ENCODE assay signal across 3 cellular contexts in the genomic region with DNA sequence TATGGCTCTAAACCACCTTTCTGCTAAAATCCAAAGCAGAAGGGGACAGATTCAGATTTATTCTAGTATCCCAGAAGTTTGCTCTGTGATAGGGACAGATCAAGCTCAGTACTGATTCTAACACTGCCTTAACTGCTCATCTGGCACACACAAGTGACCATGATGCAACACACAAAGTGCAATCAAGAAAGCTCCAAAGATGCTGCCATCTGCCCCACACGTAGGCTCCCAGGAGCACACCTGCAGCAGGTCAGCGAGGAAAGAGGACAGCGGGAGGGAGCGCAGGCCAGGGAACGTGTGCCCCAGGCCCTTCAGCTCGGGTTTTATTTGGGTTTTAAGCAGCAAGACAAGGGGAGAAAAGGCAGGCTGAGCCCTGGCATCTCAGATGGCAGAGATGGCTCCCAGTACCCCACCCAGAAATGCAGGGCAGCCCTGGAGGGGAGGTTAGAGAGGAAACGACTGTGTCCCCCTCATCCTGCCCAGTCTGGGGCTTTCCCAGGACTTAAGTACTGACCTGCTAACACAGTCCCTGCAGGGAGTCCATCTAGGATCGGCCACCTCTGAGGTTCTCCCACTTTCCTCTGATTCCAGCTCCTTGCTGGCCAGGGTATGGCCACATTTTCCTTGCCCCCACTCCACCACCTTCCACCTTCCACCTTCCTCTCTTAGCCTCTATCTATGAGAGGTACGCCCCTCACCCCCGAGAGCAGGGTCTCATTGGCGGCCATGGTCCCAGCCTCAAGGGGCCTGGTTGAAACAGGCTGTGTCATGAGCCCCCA.
TF ChIP-seq lines count a peak whose summit lies in the region.

No MANE protein-coding gene starts in this region.

TF ChIP-seq in A549, 52 proteins besides CTCF, POLR2A, EP300 and RAD21:
- no peak for TF ChIP-seq HOXB13 (CRISPR knock-in tag; IDR thresholded peaks at IDR 0.05; ENCODE audit: low read depth)
- no peak for TF ChIP-seq FOSL2 (IDR thresholded peaks at IDR 0.05)
- no peak for TF ChIP-seq FOSL2 (CRISPR knock-in tag; IDR thresholded peaks at IDR 0.05)
- no peak for TF ChIP-seq HDAC2 (IDR thresholded peaks at IDR 0.05)
- TF ChIP-seq MAFK (IDR thresholded peaks at IDR 0.05; ENCODE audit: partially characterized antibody) = no peak
- TF ChIP-seq MYC (IDR thresholded peaks at IDR 0.05; ENCODE audit: borderline replicate concordance, low read length) = no peak
- TF ChIP-seq BHLHE40 (IDR thresholded peaks at IDR 0.05; ENCODE audit: low read depth, low read length) = no peak
- no peak for TF ChIP-seq RFX5 (IDR thresholded peaks at IDR 0.05)
- no peak for TF ChIP-seq NPAS2 (CRISPR knock-in tag; IDR thresholded peaks at IDR 0.05; ENCODE audit: borderline replicate concordance)
- TF ChIP-seq, protein P1, sequence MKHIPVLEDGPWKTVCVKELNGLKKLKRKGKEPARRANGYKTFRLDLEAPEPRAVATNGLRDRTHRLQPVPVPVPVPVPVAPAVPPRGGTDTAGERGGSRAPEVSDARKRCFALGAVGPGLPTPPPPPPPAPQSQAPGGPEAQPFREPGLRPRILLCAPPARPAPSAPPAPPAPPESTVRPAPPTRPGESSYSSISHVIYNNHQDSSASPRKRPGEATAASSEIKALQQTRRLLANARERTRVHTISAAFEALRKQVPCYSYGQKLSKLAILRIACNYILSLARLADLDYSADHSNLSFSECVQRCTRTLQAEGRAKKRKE (CRISPR knock-in tag; IDR thresholded peaks at IDR 0.05; ENCODE audit: low read depth) = no peak
- TF ChIP-seq CBX2 (IDR thresholded peaks at IDR 0.05; ENCODE audit: borderline replicate concordance, low read depth) = no peak
- no peak for TF ChIP-seq ZSCAN20 (CRISPR knock-in tag; IDR thresholded peaks at IDR 0.05)
- TF ChIP-seq CEBPB (IDR thresholded peaks at IDR 0.05) = no peak
- no peak for TF ChIP-seq GATA3 (IDR thresholded peaks at IDR 0.05; ENCODE audit: borderline replicate concordance)
- no peak for TF ChIP-seq POLR2AphosphoS2 (conservative IDR thresholded peaks at IDR 0.05; ENCODE audit: low read length)

TF ChIP-seq in HCT116, 20 proteins besides CTCF, POLR2A, EP300 and RAD21:
- TF ChIP-seq, protein P2, sequence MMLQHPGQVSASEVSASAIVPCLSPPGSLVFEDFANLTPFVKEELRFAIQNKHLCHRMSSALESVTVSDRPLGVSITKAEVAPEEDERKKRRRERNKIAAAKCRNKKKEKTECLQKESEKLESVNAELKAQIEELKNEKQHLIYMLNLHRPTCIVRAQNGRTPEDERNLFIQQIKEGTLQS (IDR thresholded peaks at IDR 0.05) = no peak
- no peak for TF ChIP-seq SRF (IDR thresholded peaks at IDR 0.05; ENCODE audit: low read depth)

TF ChIP-seq in K562, 482 proteins besides CTCF, POLR2A, EP300 and RAD21 (continues in another document):
- TF ChIP-seq TCF7L2 (IDR thresholded peaks at IDR 0.05; ENCODE audit: low read depth, low read length) = no peak
- peak; percentile 77 for TF ChIP-seq CEBPG (CRISPR knock-in tag; IDR thresholded peaks at IDR 0.05)
- peak; percentile 49 to 56; a peak in 2 of 4 replicates for TF ChIP-seq CEBPG (tag; conservative IDR thresholded peaks at IDR 0.05 in 1 of 2, IDR thresholded peaks at IDR 0.05 in 1 of 2)
- TF ChIP-seq NR2C2 (CRISPR knock-in tag; IDR thresholded peaks at IDR 0.05) = 0 out of 2 replicates have a peak, but pooled peaks have one; percentile 20
- TF ChIP-seq NR2C2 (tag; IDR thresholded peaks at IDR 0.05) = no peak
- TF ChIP-seq ZNF263 (CRISPR knock-in tag; IDR thresholded peaks at IDR 0.05; ENCODE audit: borderline replicate concordance) = peak; percentile 67; the same call in 1 of the 2 replicates
- peak; percentile 62 for TF ChIP-seq CEBPB (tag; IDR thresholded peaks at IDR 0.05)
- TF ChIP-seq CHD1 (IDR thresholded peaks at IDR 0.05; ENCODE audit: low read length) = peak; percentile 82
- peak; percentile 56 for TF ChIP-seq KDM5B (IDR thresholded peaks at IDR 0.05; ENCODE audit: insufficient replicate concordance, low read depth, low read length)
- TF ChIP-seq RBM34 (IDR thresholded peaks at IDR 0.05; ENCODE audit: borderline replicate concordance, insufficient read depth, low read length) = no peak
- TF ChIP-seq, protein P3, sequence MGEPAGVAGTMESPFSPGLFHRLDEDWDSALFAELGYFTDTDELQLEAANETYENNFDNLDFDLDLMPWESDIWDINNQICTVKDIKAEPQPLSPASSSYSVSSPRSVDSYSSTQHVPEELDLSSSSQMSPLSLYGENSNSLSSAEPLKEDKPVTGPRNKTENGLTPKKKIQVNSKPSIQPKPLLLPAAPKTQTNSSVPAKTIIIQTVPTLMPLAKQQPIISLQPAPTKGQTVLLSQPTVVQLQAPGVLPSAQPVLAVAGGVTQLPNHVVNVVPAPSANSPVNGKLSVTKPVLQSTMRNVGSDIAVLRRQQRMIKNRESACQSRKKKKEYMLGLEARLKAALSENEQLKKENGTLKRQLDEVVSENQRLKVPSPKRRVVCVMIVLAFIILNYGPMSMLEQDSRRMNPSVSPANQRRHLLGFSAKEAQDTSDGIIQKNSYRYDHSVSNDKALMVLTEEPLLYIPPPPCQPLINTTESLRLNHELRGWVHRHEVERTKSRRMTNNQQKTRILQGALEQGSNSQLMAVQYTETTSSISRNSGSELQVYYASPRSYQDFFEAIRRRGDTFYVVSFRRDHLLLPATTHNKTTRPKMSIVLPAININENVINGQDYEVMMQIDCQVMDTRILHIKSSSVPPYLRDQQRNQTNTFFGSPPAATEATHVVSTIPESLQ (CRISPR knock-in tag; IDR thresholded peaks at IDR 0.05) = 0 out of 2 replicates have a peak, but pooled peaks have one; percentile 29
- TF ChIP-seq TAL1 (IDR thresholded peaks at IDR 0.05) = no peak
- TF ChIP-seq ZNF384 (IDR thresholded peaks at IDR 0.05; ENCODE audit: low read depth, low read length) = no peak
- TF ChIP-seq HNRNPLL (IDR thresholded peaks at IDR 0.05; ENCODE audit: low read depth, low read length, poor library complexity, severe bottlenecking) = no peak
- 0 out of 2 replicates have a peak, but pooled peaks have one; percentile 68 for TF ChIP-seq IRF2 (CRISPR knock-in tag; IDR thresholded peaks at IDR 0.05)
- TF ChIP-seq, protein P2 (IDR thresholded peaks at IDR 0.05) = peak; percentile 77
- TF ChIP-seq, protein P2 (CRISPR knock-in tag; conservative IDR thresholded peaks at IDR 0.05) = no peak
- no peak for TF ChIP-seq ARID2 (IDR thresholded peaks at IDR 0.05)
- TF ChIP-seq ZBTB17 (CRISPR knock-in tag; IDR thresholded peaks at IDR 0.05) = no peak
- TF ChIP-seq SP1 (CRISPR knock-in tag; IDR thresholded peaks at IDR 0.05) = peak; percentile 41; the same call in 1 of the 2 replicates
- TF ChIP-seq, protein P4, sequence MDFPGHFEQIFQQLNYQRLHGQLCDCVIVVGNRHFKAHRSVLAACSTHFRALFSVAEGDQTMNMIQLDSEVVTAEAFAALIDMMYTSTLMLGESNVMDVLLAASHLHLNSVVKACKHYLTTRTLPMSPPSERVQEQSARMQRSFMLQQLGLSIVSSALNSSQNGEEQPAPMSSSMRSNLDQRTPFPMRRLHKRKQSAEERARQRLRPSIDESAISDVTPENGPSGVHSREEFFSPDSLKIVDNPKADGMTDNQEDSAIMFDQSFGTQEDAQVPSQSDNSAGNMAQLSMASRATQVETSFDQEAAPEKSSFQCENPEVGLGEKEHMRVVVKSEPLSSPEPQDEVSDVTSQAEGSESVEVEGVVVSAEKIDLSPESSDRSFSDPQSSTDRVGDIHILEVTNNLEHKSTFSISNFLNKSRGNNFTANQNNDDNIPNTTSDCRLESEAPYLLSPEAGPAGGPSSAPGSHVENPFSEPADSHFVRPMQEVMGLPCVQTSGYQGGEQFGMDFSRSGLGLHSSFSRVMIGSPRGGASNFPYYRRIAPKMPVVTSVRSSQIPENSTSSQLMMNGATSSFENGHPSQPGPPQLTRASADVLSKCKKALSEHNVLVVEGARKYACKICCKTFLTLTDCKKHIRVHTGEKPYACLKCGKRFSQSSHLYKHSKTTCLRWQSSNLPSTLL (IDR thresholded peaks at IDR 0.05) = no peak
- TF ChIP-seq, protein P5, sequence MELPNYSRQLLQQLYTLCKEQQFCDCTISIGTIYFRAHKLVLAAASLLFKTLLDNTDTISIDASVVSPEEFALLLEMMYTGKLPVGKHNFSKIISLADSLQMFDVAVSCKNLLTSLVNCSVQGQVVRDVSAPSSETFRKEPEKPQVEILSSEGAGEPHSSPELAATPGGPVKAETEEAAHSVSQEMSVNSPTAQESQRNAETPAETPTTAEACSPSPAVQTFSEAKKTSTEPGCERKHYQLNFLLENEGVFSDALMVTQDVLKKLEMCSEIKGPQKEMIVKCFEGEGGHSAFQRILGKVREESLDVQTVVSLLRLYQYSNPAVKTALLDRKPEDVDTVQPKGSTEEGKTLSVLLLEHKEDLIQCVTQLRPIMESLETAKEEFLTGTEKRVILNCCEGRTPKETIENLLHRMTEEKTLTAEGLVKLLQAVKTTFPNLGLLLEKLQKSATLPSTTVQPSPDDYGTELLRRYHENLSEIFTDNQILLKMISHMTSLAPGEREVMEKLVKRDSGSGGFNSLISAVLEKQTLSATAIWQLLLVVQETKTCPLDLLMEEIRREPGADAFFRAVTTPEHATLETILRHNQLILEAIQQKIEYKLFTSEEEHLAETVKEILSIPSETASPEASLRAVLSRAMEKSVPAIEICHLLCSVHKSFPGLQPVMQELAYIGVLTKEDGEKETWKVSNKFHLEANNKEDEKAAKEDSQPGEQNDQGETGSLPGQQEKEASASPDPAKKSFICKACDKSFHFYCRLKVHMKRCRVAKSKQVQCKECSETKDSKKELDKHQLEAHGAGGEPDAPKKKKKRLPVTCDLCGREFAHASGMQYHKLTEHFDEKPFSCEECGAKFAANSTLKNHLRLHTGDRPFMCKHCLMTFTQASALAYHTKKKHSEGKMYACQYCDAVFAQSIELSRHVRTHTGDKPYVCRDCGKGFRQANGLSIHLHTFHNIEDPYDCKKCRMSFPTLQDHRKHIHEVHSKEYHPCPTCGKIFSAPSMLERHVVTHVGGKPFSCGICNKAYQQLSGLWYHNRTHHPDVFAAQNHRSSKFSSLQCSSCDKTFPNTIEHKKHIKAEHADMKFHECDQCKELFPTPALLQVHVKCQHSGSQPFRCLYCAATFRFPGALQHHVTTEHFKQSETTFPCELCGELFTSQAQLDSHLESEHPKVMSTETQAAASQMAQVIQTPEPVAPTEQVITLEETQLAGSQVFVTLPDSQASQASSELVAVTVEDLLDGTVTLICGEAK (IDR thresholded peaks at IDR 0.05) = peak; percentile 30; the same call in 1 of the 2 replicates
- TF ChIP-seq, protein P5 (CRISPR knock-in tag; IDR thresholded peaks at IDR 0.05) = no peak
- TF ChIP-seq TSC22D4 (tag; IDR thresholded peaks at IDR 0.05) = 0 out of 2 replicates have a peak, but pooled peaks have one; percentile 35
- TF ChIP-seq ZNF175 (CRISPR knock-in tag; IDR thresholded peaks at IDR 0.05; ENCODE audit: low read depth) = no peak
- no peak for TF ChIP-seq CAMTA2 (CRISPR knock-in tag; conservative IDR thresholded peaks at IDR 0.05)
- TF ChIP-seq ZNF124 (CRISPR knock-in tag; IDR thresholded peaks at IDR 0.05) = 0 out of 2 replicates have a peak, but pooled peaks have one; percentile 54
- TF ChIP-seq, protein P6, sequence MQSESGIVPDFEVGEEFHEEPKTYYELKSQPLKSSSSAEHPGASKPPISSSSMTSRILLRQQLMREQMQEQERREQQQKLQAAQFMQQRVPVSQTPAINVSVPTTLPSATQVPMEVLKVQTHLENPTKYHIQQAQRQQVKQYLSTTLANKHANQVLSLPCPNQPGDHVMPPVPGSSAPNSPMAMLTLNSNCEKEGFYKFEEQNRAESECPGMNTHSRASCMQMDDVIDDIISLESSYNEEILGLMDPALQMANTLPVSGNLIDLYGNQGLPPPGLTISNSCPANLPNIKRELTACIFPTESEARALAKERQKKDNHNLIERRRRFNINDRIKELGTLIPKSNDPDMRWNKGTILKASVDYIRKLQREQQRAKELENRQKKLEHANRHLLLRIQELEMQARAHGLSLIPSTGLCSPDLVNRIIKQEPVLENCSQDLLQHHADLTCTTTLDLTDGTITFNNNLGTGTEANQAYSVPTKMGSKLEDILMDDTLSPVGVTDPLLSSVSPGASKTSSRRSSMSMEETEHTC (IDR thresholded peaks at IDR 0.05) = no peak
- no peak for TF ChIP-seq FIP1L1 (IDR thresholded peaks at IDR 0.05; ENCODE audit: low read depth, low read length, poor library complexity, severe bottlenecking)
- no peak for TF ChIP-seq ZNF77 (CRISPR knock-in tag; IDR thresholded peaks at IDR 0.05)
- TF ChIP-seq SETDB1 (IDR thresholded peaks at IDR 0.05; ENCODE audit: low read length) = no peak
- no peak for TF ChIP-seq DDX20 (tag; IDR thresholded peaks at IDR 0.05; ENCODE audit: low read depth)
- TF ChIP-seq, protein P7, sequence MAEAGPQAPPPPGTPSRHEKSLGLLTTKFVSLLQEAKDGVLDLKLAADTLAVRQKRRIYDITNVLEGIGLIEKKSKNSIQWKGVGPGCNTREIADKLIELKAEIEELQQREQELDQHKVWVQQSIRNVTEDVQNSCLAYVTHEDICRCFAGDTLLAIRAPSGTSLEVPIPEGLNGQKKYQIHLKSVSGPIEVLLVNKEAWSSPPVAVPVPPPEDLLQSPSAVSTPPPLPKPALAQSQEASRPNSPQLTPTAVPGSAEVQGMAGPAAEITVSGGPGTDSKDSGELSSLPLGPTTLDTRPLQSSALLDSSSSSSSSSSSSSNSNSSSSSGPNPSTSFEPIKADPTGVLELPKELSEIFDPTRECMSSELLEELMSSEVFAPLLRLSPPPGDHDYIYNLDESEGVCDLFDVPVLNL (CRISPR knock-in tag; IDR thresholded peaks at IDR 0.05; ENCODE audit: low read depth) = no peak
- no peak for TF ChIP-seq HEY1 (CRISPR knock-in tag; IDR thresholded peaks at IDR 0.05; ENCODE audit: borderline replicate concordance)
